1 cellular context compared by ENCODE assay signal in genomic region chr11:46364056-46364455, GRCh38.
TF ChIP-seq lines count a peak whose summit lies in the region.

No MANE protein-coding gene starts in this region.

TF ChIP-seq in HCT116, 20 proteins besides CTCF, POLR2A, EP300 and RAD21 (continued from another document):
- TF ChIP-seq REST (IDR thresholded peaks at IDR 0.05; ENCODE audit: low read depth), result no peak
- no peak for TF ChIP-seq ATF3 (IDR thresholded peaks at IDR 0.05)
- TF ChIP-seq SIN3A (IDR thresholded peaks at IDR 0.05; ENCODE audit: low read depth), result no peak
- no peak for TF ChIP-seq SRF (IDR thresholded peaks at IDR 0.05; ENCODE audit: low read depth)
- no peak for TF ChIP-seq EZH2phosphoT487 (IDR thresholded peaks at IDR 0.05; ENCODE audit: borderline replicate concordance)
- no peak for TF ChIP-seq ELF1 (IDR thresholded peaks at IDR 0.05; ENCODE audit: borderline replicate concordance, low read depth)
- TF ChIP-seq MAX (IDR thresholded peaks at IDR 0.05), result no peak
- no peak for TF ChIP-seq EGR1 (IDR thresholded peaks at IDR 0.05; ENCODE audit: low read depth)
- no peak for TF ChIP-seq EZH2 (IDR thresholded peaks at IDR 0.05)
- TF ChIP-seq ZFX (IDR thresholded peaks at IDR 0.05), result no peak
- no peak for TF ChIP-seq TCF7L2 (IDR thresholded peaks at IDR 0.05; ENCODE audit: borderline replicate concordance, extremely low read depth, insufficient read depth, insufficient read length)
- no peak for TF ChIP-seq SP1 (IDR thresholded peaks at IDR 0.05; ENCODE audit: low read depth)
- no peak for TF ChIP-seq YY1 (IDR thresholded peaks at IDR 0.05; ENCODE audit: extremely low read depth, insufficient replicate concordance, low read depth, low read length)
- TF ChIP-seq FOSL1 (IDR thresholded peaks at IDR 0.05; ENCODE audit: low read depth), result no peak
- TF ChIP-seq POLR2AphosphoS5 (IDR thresholded peaks at IDR 0.05; ENCODE audit: low read depth, low read length), result no peak
TF ChIP-seq in HCT116: peak in this region for 0.
